1 cellular context compared by ENCODE assay signal in genomic region chr3:128761392-128761791, GRCh38.
TF ChIP-seq lines count a peak whose summit lies in the region.

No MANE protein-coding gene starts in this region.

TF ChIP-seq in HepG2, 621 proteins besides CTCF, POLR2A, EP300 and RAD21:
- TF ChIP-seq, protein P1, sequence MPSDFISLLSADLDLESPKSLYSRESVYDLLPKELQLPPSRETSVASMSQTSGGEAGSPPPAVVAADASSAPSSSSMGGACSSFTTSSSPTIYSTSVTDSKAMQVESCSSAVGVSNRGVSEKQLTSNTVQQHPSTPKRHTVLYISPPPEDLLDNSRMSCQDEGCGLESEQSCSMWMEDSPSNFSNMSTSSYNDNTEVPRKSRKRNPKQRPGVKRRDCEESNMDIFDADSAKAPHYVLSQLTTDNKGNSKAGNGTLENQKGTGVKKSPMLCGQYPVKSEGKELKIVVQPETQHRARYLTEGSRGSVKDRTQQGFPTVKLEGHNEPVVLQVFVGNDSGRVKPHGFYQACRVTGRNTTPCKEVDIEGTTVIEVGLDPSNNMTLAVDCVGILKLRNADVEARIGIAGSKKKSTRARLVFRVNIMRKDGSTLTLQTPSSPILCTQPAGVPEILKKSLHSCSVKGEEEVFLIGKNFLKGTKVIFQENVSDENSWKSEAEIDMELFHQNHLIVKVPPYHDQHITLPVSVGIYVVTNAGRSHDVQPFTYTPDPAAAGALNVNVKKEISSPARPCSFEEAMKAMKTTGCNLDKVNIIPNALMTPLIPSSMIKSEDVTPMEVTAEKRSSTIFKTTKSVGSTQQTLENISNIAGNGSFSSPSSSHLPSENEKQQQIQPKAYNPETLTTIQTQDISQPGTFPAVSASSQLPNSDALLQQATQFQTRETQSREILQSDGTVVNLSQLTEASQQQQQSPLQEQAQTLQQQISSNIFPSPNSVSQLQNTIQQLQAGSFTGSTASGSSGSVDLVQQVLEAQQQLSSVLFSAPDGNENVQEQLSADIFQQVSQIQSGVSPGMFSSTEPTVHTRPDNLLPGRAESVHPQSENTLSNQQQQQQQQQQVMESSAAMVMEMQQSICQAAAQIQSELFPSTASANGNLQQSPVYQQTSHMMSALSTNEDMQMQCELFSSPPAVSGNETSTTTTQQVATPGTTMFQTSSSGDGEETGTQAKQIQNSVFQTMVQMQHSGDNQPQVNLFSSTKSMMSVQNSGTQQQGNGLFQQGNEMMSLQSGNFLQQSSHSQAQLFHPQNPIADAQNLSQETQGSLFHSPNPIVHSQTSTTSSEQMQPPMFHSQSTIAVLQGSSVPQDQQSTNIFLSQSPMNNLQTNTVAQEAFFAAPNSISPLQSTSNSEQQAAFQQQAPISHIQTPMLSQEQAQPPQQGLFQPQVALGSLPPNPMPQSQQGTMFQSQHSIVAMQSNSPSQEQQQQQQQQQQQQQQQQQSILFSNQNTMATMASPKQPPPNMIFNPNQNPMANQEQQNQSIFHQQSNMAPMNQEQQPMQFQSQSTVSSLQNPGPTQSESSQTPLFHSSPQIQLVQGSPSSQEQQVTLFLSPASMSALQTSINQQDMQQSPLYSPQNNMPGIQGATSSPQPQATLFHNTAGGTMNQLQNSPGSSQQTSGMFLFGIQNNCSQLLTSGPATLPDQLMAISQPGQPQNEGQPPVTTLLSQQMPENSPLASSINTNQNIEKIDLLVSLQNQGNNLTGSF (CRISPR knock-in tag; IDR thresholded peaks at IDR 0.05): no peak
- peak; percentile 70 for TF ChIP-seq ATF7 (IDR thresholded peaks at IDR 0.05)
- TF ChIP-seq ATF7 (CRISPR knock-in tag; IDR thresholded peaks at IDR 0.05): no peak
- TF ChIP-seq, protein P2, sequence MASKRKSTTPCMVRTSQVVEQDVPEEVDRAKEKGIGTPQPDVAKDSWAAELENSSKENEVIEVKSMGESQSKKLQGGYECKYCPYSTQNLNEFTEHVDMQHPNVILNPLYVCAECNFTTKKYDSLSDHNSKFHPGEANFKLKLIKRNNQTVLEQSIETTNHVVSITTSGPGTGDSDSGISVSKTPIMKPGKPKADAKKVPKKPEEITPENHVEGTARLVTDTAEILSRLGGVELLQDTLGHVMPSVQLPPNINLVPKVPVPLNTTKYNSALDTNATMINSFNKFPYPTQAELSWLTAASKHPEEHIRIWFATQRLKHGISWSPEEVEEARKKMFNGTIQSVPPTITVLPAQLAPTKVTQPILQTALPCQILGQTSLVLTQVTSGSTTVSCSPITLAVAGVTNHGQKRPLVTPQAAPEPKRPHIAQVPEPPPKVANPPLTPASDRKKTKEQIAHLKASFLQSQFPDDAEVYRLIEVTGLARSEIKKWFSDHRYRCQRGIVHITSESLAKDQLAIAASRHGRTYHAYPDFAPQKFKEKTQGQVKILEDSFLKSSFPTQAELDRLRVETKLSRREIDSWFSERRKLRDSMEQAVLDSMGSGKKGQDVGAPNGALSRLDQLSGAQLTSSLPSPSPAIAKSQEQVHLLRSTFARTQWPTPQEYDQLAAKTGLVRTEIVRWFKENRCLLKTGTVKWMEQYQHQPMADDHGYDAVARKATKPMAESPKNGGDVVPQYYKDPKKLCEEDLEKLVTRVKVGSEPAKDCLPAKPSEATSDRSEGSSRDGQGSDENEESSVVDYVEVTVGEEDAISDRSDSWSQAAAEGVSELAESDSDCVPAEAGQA (IDR thresholded peaks at IDR 0.05; ENCODE audit: low read depth): no peak
- TF ChIP-seq, protein P2 (CRISPR knock-in tag; IDR thresholded peaks at IDR 0.05; ENCODE audit: borderline replicate concordance): no peak
TF ChIP-seq in HepG2: peak in this region for 1.
